ENCODE assay signal across 26 cellular contexts in genomic region chr1:39847940-39848339, GRCh38. TPM values are rescaled to one million over a fixed set of nuclear protein-coding genes. Genes with fewer than 3 reads are reported as not detected.
"Had no signal": no experiment of that assay in that cellular context is flagged by ENCODE, and none has a peak within 500 bp of the region (broad histone marks: within the 10 kb centered on the region; RNA-seq: fewer than 3 reads in every experiment).

No MANE protein-coding gene starts in this region.

- ATAC-seq: activated CD8-positive, alpha-beta T cell treated with anti-CD3 and anti-CD28 coated beads, Interleukin-2, amount 10 ng/mL, durations not matched to agents 7 days and 5 days; Panc1; Right ventricle myocardium inferior; SK-N-SH treated with all-trans-retinoic acid at 6 μM for 48 hours had no signal

- H3K27me3 ChIP-seq: breast epithelium, SJCRH30 had no signal

- H3K9me3 Mint-ChIP-seq: activated naive CD8-positive, alpha-beta T cell treated with anti-CD3 and anti-CD28 coated beads, Interleukin-2, amount 10 ng/mL, durations not matched to agents 7 days and 5 days; T-helper 1 cell treated with Interleukin-12 subunit alpha and Interleukin-12 subunit beta and Interleukin-4 antibody, amounts not matched to agents 30 μg/mL and 1 μg/mL, for 36 hours had no signal

- H3K27ac ChIP-seq: breast epithelium, SJCRH30 had no signal

- H3K4me3 ChIP-seq: breast epithelium, SJCRH30 had no signal

- H3K36me3 ChIP-seq: breast epithelium had no signal

- H3K9me3 ChIP-seq: breast epithelium, SJCRH30 had no signal

- H3K27ac Mint-ChIP-seq: activated CD8-positive, alpha-beta T cell treated with anti-CD3 and anti-CD28 coated beads, Interleukin-2, amount 10 ng/mL, durations not matched to agents 7 days and 5 days; activated naive CD8-positive, alpha-beta T cell treated with anti-CD3 and anti-CD28 coated beads, Interleukin-2, amount 10 ng/mL, durations not matched to agents 7 days and 5 days; T-helper 1 cell treated with Interleukin-12 subunit alpha and Interleukin-12 subunit beta and Interleukin-4 antibody, amounts not matched to agents 30 μg/mL and 1 μg/mL, for 36 hours had no signal

- DNase-seq: activated CD4-positive, alpha-beta T cell treated with anti-CD3 and anti-CD28 coated beads for 48 hours; activated CD4-positive, alpha-beta T cell treated with anti-CD3 and anti-CD28 coated beads, Interleukin-2, amount 50 U/mL, for 4 hours; activated CD4-positive, CD25-positive, alpha-beta regulatory T cell treated with anti-CD3 and anti-CD28 coated beads, Interleukin-2, amount 50 U/mL, for 72 hours; activated CD8-positive, alpha-beta memory T cell treated with anti-CD3 and anti-CD28 coated beads, Interleukin-2, amount 50 U/mL, for 48 hours; activated CD8-positive, alpha-beta T cell treated with anti-CD3 and anti-CD28 coated beads, Interleukin-2, amount 10 ng/mL, durations not matched to agents 7 days and 5 days; activated naive CD8-positive, alpha-beta T cell treated with anti-CD3 and anti-CD28 coated beads, Interleukin-2, amount 10 ng/mL, durations not matched to agents 7 days and 5 days; activated T-cell treated with anti-CD3 and anti-CD28 coated beads, Interleukin-2, amount 50 U/mL, for 1 hour; aorta; caudate nucleus; Karpas-422; NCI-H1105 treated with DMSO at 0.1 percent for 48 hours; NCI-H1436 treated with DMSO at 0.1 percent for 48 hours; NCI-H2081; NCI-H2171; NCI-H2227 treated with DMSO at 0.1 percent for 48 hours; NCI-H510A; NCI-H526 treated with DMSO at 0.1 percent for 48 hours; NCI-H82; OCI-M1; RPMI8226; SJCRH30 had no signal

RNA-seq across cellular contexts. Expression of gene MYCL, which starts 53.8 kb away (rescaled TPM):
- total RNA-seq: activated CD8-positive, alpha-beta T cell treated with anti-CD3 and anti-CD28 coated beads, Interleukin-2, amount 10 ng/mL, durations not matched to agents 7 days and 5 days had no signal
